In genomic region chr2:111028720-111029119, GRCh38 we compare ENCODE assay signal across 12 cellular contexts.
DNase-seq lines count a peak whose midpoint lies in the region; ATAC-seq and TF ChIP-seq lines count a peak whose summit lies in the region.
"Had no signal": no experiment of that assay in that cellular context is flagged by ENCODE, and none has a peak within 500 bp of the region (broad histone marks: within the 10 kb centered on the region; RNA-seq: fewer than 3 reads in every experiment).

No MANE protein-coding gene starts in this region.

- H3K4me1 Mint-ChIP-seq in neural crest cell, result peaks cover 7% of the 10 kb centered on the region

- in situ Hi-C loops in brain microvascular endothelial cell (cut with HindIII; ENCODE audit: low pct_ligation_motif_present, low sequenced_read_pairs), result no loop called here

- CTCF ChIA-PET in SK-N-SH (lab: Yijun Ruan, JAX), result no interaction called here

- no peak overlapping the region for H3K27ac Mint-ChIP-seq in neural crest cell (ENCODE audit: unreplicated experiment)
- H3K27ac Mint-ChIP-seq: activated naive CD8-positive, alpha-beta T cell had no signal

- H3K9me2 ChIP-seq in SK-N-SH (no peaks in the 10 kb centered on the region), Loucy (replicated peaks; ENCODE audit: low read depth, low read length) (no peaks in the 10 kb centered on the region)

- H3K36me3 ChIP-seq in SK-N-SH (replicated peaks in 1 of 2; ENCODE audit: control insufficient read depth in 1 of 2, insufficient read depth in 2 of 2, low read length in 1 of 2), result no peaks in the 10 kb centered on the region
- H3K36me3 ChIP-seq in Loucy (ENCODE audit: insufficient read depth, low read length), result no peaks in the 10 kb centered on the region
- H3K36me3 ChIP-seq in brain microvascular endothelial cell (replicated peaks), result no peaks in the 10 kb centered on the region
- no peaks in the 10 kb centered on the region for H3K36me3 ChIP-seq in effector memory CD4-positive, alpha-beta T cell (ENCODE audit: control insufficient read depth, insufficient read depth, low read length)
- H3K36me3 ChIP-seq: prostate gland had no signal

- peaks cover 5% of the 10 kb centered on the region; the same call in 1 of the 2 replicates for H3K27me3 ChIP-seq in SK-N-SH (ENCODE audit: insufficient read depth)
- no peaks in the 10 kb centered on the region for H3K27me3 ChIP-seq in Loucy (ENCODE audit: insufficient read depth, low read length, poor library complexity, severe bottlenecking)
- H3K27me3 ChIP-seq in brain microvascular endothelial cell (replicated peaks), result peaks cover 9% of the 10 kb centered on the region
- H3K27me3 ChIP-seq in effector memory CD4-positive, alpha-beta T cell (replicated peaks; ENCODE audit: control insufficient read depth, insufficient read depth, low read length, poor library complexity, severe bottlenecking), result no peaks in the 10 kb centered on the region
- H3K27me3 ChIP-seq: testis had no signal

- no peaks in the 10 kb centered on the region for H3F3A ChIP-seq in SK-N-SH (replicated peaks; ENCODE audit: insufficient read depth)
- no peaks in the 10 kb centered on the region for H3F3A ChIP-seq in Loucy (ENCODE audit: low read depth)

- H3K4me3 ChIP-seq in SK-N-SH (ENCODE audit: low read depth in 2 of 2, low read length in 1 of 2) (no peak overlapping the region), Loucy (ENCODE audit: low read length, poor library complexity, severe bottlenecking) (no peak overlapping the region), brain microvascular endothelial cell (ENCODE audit: low read depth, low read length) (no peak overlapping the region)
- H3K4me3 ChIP-seq in effector memory CD4-positive, alpha-beta T cell (ENCODE audit: insufficient read depth, low read depth, low read length, poor library complexity, severe bottlenecking), result no peak overlapping the region
- H3K4me3 ChIP-seq: prostate gland, testis had no signal

- H3K27ac ChIP-seq in SK-N-SH (ENCODE audit: low read depth in 2 of 2, low read length in 1 of 2), result no peak overlapping the region
- no peak overlapping the region for H3K27ac ChIP-seq in brain microvascular endothelial cell
- H3K27ac ChIP-seq in effector memory CD4-positive, alpha-beta T cell (ENCODE audit: insufficient read depth, low read length, poor library complexity, severe bottlenecking), result no peak overlapping the region
- H3K27ac ChIP-seq: prostate gland, testis had no signal

- H2AFZ ChIP-seq in SK-N-SH (ENCODE audit: low read depth) (no peak overlapping the region), Loucy (ENCODE audit: low read length) (peak overlapping the region; percentile 41; the same call in 1 of the 2 replicates)

- peaks cover 4% of the 10 kb centered on the region for H3K9me3 Mint-ChIP-seq in neural crest cell

- no peak for DNase-seq in SK-N-SH
- no peak for DNase-seq in brain microvascular endothelial cell
- DNase-seq in neural crest cell (ENCODE audit: low read depth, low spot score), result no peak
- no peak for DNase-seq in GOT3 (lab: John Stamatoyannopoulos, UW)
- no peak for DNase-seq in effector memory CD4-positive, alpha-beta T cell
- no peak for DNase-seq in D341Med (ENCODE audit: low spot score)
- DNase-seq: NCI-H510A, testis had no signal

- H3K9me3 ChIP-seq in SK-N-SH, result no peaks in the 10 kb centered on the region
- H3K9me3 ChIP-seq in Loucy (ENCODE audit: insufficient read depth, low read depth, low read length), result no peaks in the 10 kb centered on the region; the same call in 1 of the 2 replicates
- H3K9me3 ChIP-seq in effector memory CD4-positive, alpha-beta T cell (ENCODE audit: control insufficient read depth, low read length), result no peaks in the 10 kb centered on the region
- H3K9me3 ChIP-seq: prostate gland, testis had no signal

- TF ChIP-seq EP300 in SK-N-SH (IDR thresholded peaks at IDR 0.05; ENCODE audit: borderline replicate concordance in 1 of 2, low read depth in 1 of 2, low read length in 1 of 2), result no peak

- H4K20me1 ChIP-seq in SK-N-SH (ENCODE audit: insufficient read depth), result no peaks in the 10 kb centered on the region
- H4K20me1 ChIP-seq in Loucy (ENCODE audit: insufficient read depth, low read length, poor library complexity, severe bottlenecking), result no peaks in the 10 kb centered on the region

- POLR2A ChIA-PET in SK-N-SH (lab: Yijun Ruan, JAX), result no interaction called here

- H3K27me3 Mint-ChIP-seq in neural crest cell (ENCODE audit: low read depth), result no peaks in the 10 kb centered on the region

- H3K4me3 Mint-ChIP-seq in neural crest cell, result no peak overlapping the region
- H3K4me3 Mint-ChIP-seq: activated naive CD8-positive, alpha-beta T cell had no signal

- no peak for ATAC-seq in SK-N-SH treated with all-trans-retinoic acid at 6 μM for 48 hours

- no peaks in the 10 kb centered on the region; a peak in 1 of 4 replicates for H3K4me1 ChIP-seq in SK-N-SH (ENCODE audit: control insufficient read depth in 1 of 2, insufficient read depth in 2 of 2, low read depth in 1 of 2, low read length in 1 of 2)
- H3K4me1 ChIP-seq in Loucy (ENCODE audit: insufficient read depth, low read length, poor library complexity, severe bottlenecking), result peaks cover 38% of the 10 kb centered on the region
- no peaks in the 10 kb centered on the region for H3K4me1 ChIP-seq in effector memory CD4-positive, alpha-beta T cell (ENCODE audit: control insufficient read depth, insufficient read depth, low read length, poor library complexity, severe bottlenecking)
- H3K4me1 ChIP-seq: prostate gland, testis had no signal

- H3K36me3 Mint-ChIP-seq in neural crest cell (ENCODE audit: low read depth), result no peaks in the 10 kb centered on the region

- TF ChIP-seq RAD21 in SK-N-SH (IDR thresholded peaks at IDR 0.05; ENCODE audit: low read length), result peak; percentile 32

- no peaks in the 10 kb centered on the region for H3K79me2 ChIP-seq in SK-N-SH (ENCODE audit: insufficient read depth)
- H3K79me2 ChIP-seq in Loucy (ENCODE audit: insufficient read depth, low read length), result no peaks in the 10 kb centered on the region

- no peak overlapping the region for H3K4me2 ChIP-seq in SK-N-SH
- H3K4me2 ChIP-seq in Loucy (ENCODE audit: low read depth, low read length, poor library complexity, severe bottlenecking), result no peak overlapping the region

- no peak overlapping the region for H3K9ac ChIP-seq in SK-N-SH
- no peak overlapping the region for H3K9ac ChIP-seq in Loucy (ENCODE audit: low read depth, low read length, poor library complexity, severe bottlenecking)

- TF ChIP-seq CTCF in SK-N-SH (IDR thresholded peaks at IDR 0.05) (peak; percentile 23), Loucy (conservative IDR thresholded peaks at IDR 0.05; ENCODE audit: low read length) (peak; percentile 40; the same call in 1 of the 2 replicates), brain microvascular endothelial cell (IDR thresholded peaks at IDR 0.05; ENCODE audit: low read depth, low read length, missing control alignments) (peak; percentile 43), neural crest cell (conservative IDR thresholded peaks at IDR 0.05) (peak; percentile 12)

TF ChIP-seq in SK-N-SH, 30 proteins besides CTCF, POLR2A, EP300 and RAD21 (continues in another document):
- TF ChIP-seq MXI1 (IDR thresholded peaks at IDR 0.05; ENCODE audit: low read depth, low read length) (no peak), FOXM1 (IDR thresholded peaks at IDR 0.05; ENCODE audit: low read depth) (no peak), USF2 (IDR thresholded peaks at IDR 0.05; ENCODE audit: borderline replicate concordance, low read depth, low read length) (no peak), PBX3 (IDR thresholded peaks at IDR 0.05) (no peak), RCOR1 (IDR thresholded peaks at IDR 0.05; ENCODE audit: low read length) (no peak), SMC3 (IDR thresholded peaks at IDR 0.05; ENCODE audit: low read depth, low read length) (no peak)

TF ChIP-seq in SK-N-SH treated with all-trans-retinoic acid at 6 μM for 48 hours, 23 proteins besides CTCF, POLR2A, EP300 and RAD21 (continues in another document):
- TF ChIP-seq TCF4 (CRISPR knock-in tag; IDR thresholded peaks at IDR 0.05; ENCODE audit: borderline replicate concordance) (no peak), ZFP30 (CRISPR knock-in tag; IDR thresholded peaks at IDR 0.05) (no peak), ZFP3 (CRISPR knock-in tag; IDR thresholded peaks at IDR 0.05) (no peak), PATZ1 (CRISPR knock-in tag; IDR thresholded peaks at IDR 0.05; ENCODE audit: borderline replicate concordance) (no peak), ESRRG (CRISPR knock-in tag; IDR thresholded peaks at IDR 0.05) (no peak), OSR1 (CRISPR knock-in tag; IDR thresholded peaks at IDR 0.05) (no peak), CSDC2 (CRISPR knock-in tag; IDR thresholded peaks at IDR 0.05) (no peak)
